ENCODE assay signal across 16 cellular contexts in genomic region chr11:121299417-121299816, GRCh38.
"Had no signal": no experiment of that assay in that cellular context is flagged by ENCODE, and none has a peak within 500 bp of the region (broad histone marks: within the 10 kb centered on the region; RNA-seq: fewer than 3 reads in every experiment).

No MANE protein-coding gene starts in this region.

- ATAC-seq: activated T-cell treated with anti-CD3 and anti-CD28 coated beads, Interleukin-2, amount 50 U/mL, for 72 hours; naive thymus-derived CD8-positive, alpha-beta T cell; stimulated activated naive CD8-positive, alpha-beta T cell treated with anti-CD3 and anti-CD28 coated beads, Interleukin-15, Interleukin-2, amounts not matched to agents 100 U/mL and 50 U/mL, for 24 hours; T-helper 17 cell; upper lobe of right lung had no signal

- DNase-seq: activated CD4-positive, alpha-beta memory T cell treated with anti-CD3 and anti-CD28 coated beads for 36 hours; activated CD4-positive, alpha-beta T cell treated with anti-CD3 and anti-CD28 coated beads for 48 hours; activated CD4-positive, CD25-positive, alpha-beta regulatory T cell; activated effector memory CD4-positive, alpha-beta T cell treated with Interleukin-2 at 50 U/mL for 16 hours; activated naive CD4-positive, alpha-beta T cell treated with anti-CD3 and anti-CD28 coated beads for 36 hours; activated naive CD8-positive, alpha-beta T cell treated with anti-CD3 and anti-CD28 coated beads, Interleukin-2, amount 10 ng/mL, durations not matched to agents 7 days and 5 days; activated T-cell treated with anti-CD3 and anti-CD28 coated beads, Interleukin-2, amount 50 U/mL, for 72 hours; amniotic stem cell; cortex of kidney; left ventricle myocardium inferior; naive thymus-derived CD8-positive, alpha-beta T cell; retina; stimulated activated CD4-positive, alpha-beta T cell treated with anti-CD3 and anti-CD28 coated beads, Interleukin-4, amount 100 ng/mL, for 4 hours; stimulated activated naive CD8-positive, alpha-beta T cell treated with anti-CD3 and anti-CD28 coated beads, Interleukin-15, Interleukin-2, amounts not matched to agents 100 U/mL and 50 U/mL, for 24 hours; T-helper 17 cell; upper lobe of right lung had no signal

- H3K27me3 ChIP-seq: upper lobe of right lung had no signal

- H3K4me3 ChIP-seq: left ventricle myocardium inferior, upper lobe of right lung had no signal

- H3K9me3 ChIP-seq: left ventricle myocardium inferior, upper lobe of right lung had no signal

- H3K27ac ChIP-seq: upper lobe of right lung had no signal
